14 cellular contexts compared by ENCODE assay signal in genomic region chr14:51783765-51784164, GRCh38.
DNase-seq lines count a peak whose midpoint lies in the region; ATAC-seq, FAIRE-seq and TF ChIP-seq lines count a peak whose summit lies in the region.
"Had no signal": no experiment of that assay in that cellular context is flagged by ENCODE, and none has a peak within 500 bp of the region (broad histone marks: within the 10 kb centered on the region; RNA-seq: fewer than 3 reads in every experiment).

No MANE protein-coding gene starts in this region.

- DNase-seq in EL (peak; percentile 73), LHCN-M2 (ENCODE audit: low read depth) (peak; percentile 65), dermis microvascular lymphatic vessel endothelial cell (ENCODE audit: low read depth in 2 of 2) (peak; percentile 6 to 13), non-pigmented ciliary epithelial cell (ENCODE audit: low read depth) (peak; percentile 36), RPMI8226 (no peak), pancreas (no peak)
- DNase-seq: activated CD8-positive, alpha-beta memory T cell treated with anti-CD3 and anti-CD28 coated beads, Interleukin-2, amount 50 U/mL, for 4 hours; Calu3; heart right ventricle; lower lobe of right lung; NCI-H1105; nucleus accumbens had no signal

- H3K27ac ChIP-seq in pancreas: no peak overlapping the region
- H3K27ac ChIP-seq: heart right ventricle, lower lobe of right lung had no signal

- 24 to 35% methylated on average over 4 of the region's 4 CpGs for WGBS in pancreas, 2 donors

- no peak overlapping the region for H3K4me3 ChIP-seq in pancreas
- H3K4me3 ChIP-seq: heart right ventricle, lower lobe of right lung had no signal

- ATAC-seq in pancreas (no peak), GM19452 (IDR thresholded peaks at IDR 0.05; ENCODE audit: unreplicated experiment) (no peak), HG02763 (IDR thresholded peaks at IDR 0.05; ENCODE audit: unreplicated experiment) (no peak)
- ATAC-seq: lower lobe of right lung had no signal

- H3K9me3 ChIP-seq in pancreas: no peaks in the 10 kb centered on the region
- H3K9me3 ChIP-seq: lower lobe of right lung had no signal

- FAIRE-seq in pancreas (lab: Jason Lieb, UNC): no peak

- peaks cover 0 to 5% (median 0%) of the 10 kb centered on the region in 4 donors for H3K27me3 ChIP-seq in pancreas

- H3K4me1 ChIP-seq in pancreas: no peaks in the 10 kb centered on the region

- TF ChIP-seq CTCF in pancreas (IDR thresholded peaks at IDR 0.05): no peak

- no peaks in the 10 kb centered on the region for H3K36me3 ChIP-seq in pancreas
- H3K36me3 ChIP-seq: heart right ventricle, lower lobe of right lung had no signal

- intact Hi-C loops in pancreas (cut with DNase I): no loop called here

Comparison
In these comparisons a context has a peak if more than half of its experiments do, and no peak if none do; other contexts are left out.
1. DNase-seq: peak in EL (single experiment), LHCN-M2 (single experiment), dermis microvascular lymphatic vessel endothelial cell (2 of 2) and non-pigmented ciliary epithelial cell (single experiment); none in RPMI8226 (single experiment) and pancreas (0 of 6).